8 cellular contexts compared by ENCODE assay signal in genomic region chr2:161160226-161161073, GRCh38. TPM values are rescaled to one million over a fixed set of nuclear protein-coding genes. Genes with fewer than 3 reads are reported as not detected.
DNase-seq lines count a peak whose midpoint lies in the region; ATAC-seq and TF ChIP-seq lines count a peak whose summit lies in the region.

Gene TANK (plus strand): TSS chr2:161160428. CDS start chr2:161179663, 19,235 bp downstream.

- H3K36me3 ChIP-seq in spleen, result peaks cover 0 to 19% (median 5%) of the 10 kb centered on the region in 6 donors

- DNase-seq in AG04449 (ENCODE audit: low read depth, low spot score) (peak; percentile 91), NCI-H226 (peak; percentile 93), WTC11 (ENCODE audit: low spot score) (peak; percentile 88), cardiac fibroblast (ENCODE audit: low read depth in 2 of 2) (peak; percentile 99), immature natural killer cell (peak; percentile 83 to 89 (median 85)), spleen (peak; percentile 98)

- intact Hi-C loops in spleen (cut with DNase I; ENCODE audit: low total_unique reads), result no loop called here

- H3K9me3 Mint-ChIP-seq in WTC11 (peaks cover 7% of the 10 kb centered on the region), immature natural killer cell (no peaks in the 10 kb centered on the region)

- H3K4me3 ChIP-seq in AG04449 (ENCODE audit: low read depth, low read length) (peak within 1 kb of the TSS; percentile 85), cardiac fibroblast (replicated peaks in 1 of 2; ENCODE audit: low read depth in 2 of 2, low read length in 2 of 2) (peak within 1 kb of the TSS; percentile 83 to 85), spleen (peak within 1 kb of the TSS; percentile 44 to 83 (median 74))

- POLR2A ChIA-PET in AG04449 (lab: Yijun Ruan, JAX), result no interaction called here
- POLR2A ChIA-PET in WTC11 (lab: Charles Lee), result interaction anchor here (0.7 kb wide), 1 partner anchor 146 kb away, joined by 5 read pairs; no protein-coding TSS in a partner anchor

- no peaks in the 10 kb centered on the region for H3K27me3 ChIP-seq in spleen (replicated peaks in 1 of 7)

- peaks cover 18% of the 10 kb centered on the region for H3K4me1 Mint-ChIP-seq in WTC11
- H3K4me1 Mint-ChIP-seq in immature natural killer cell, result peaks cover 38 to 65% of the 10 kb centered on the region in 2 donors

- CTCF ChIA-PET in AG04449 (lab: Yijun Ruan, JAX), result interaction anchor here (0.6 kb wide), 1 partner anchor 86 kb away, joined by 3 read pairs; no protein-coding TSS in a partner anchor
- CTCF ChIA-PET in WTC11 (lab: Charles Lee), result no interaction called here

- TF ChIP-seq CTCF in AG04449 (IDR thresholded peaks at IDR 0.05; ENCODE audit: insufficient read depth, low read length, missing control alignments), result no peak
- TF ChIP-seq CTCF in WTC11 (IDR thresholded peaks at IDR 0.05), result no peak
- no peak for TF ChIP-seq CTCF in cardiac fibroblast (IDR thresholded peaks at IDR 0.05; ENCODE audit: low read depth, low read length)
- no peak for TF ChIP-seq CTCF in spleen (IDR thresholded peaks at IDR 0.05 in 8 of 11, conservative IDR thresholded peaks at IDR 0.05 in 3 of 11)

- peak; percentile 83 for ATAC-seq in GM18873 (IDR thresholded peaks at IDR 0.05; ENCODE audit: low FRiP score, unreplicated experiment)
- peak; percentile 89 for ATAC-seq in HG03139 (IDR thresholded peaks at IDR 0.05; ENCODE audit: unreplicated experiment)
- peak; percentile 99 for ATAC-seq in WTC11

- H3K4me1 ChIP-seq in spleen, result peaks cover 36 to 59% (median 56%) of the 10 kb centered on the region in 6 donors

- peak; percentile 80 to 93 (median 88) for TF ChIP-seq POLR2A in spleen (IDR thresholded peaks at IDR 0.05)

- H3K9me3 ChIP-seq in spleen, result no peaks in the 10 kb centered on the region

- whole genome bisulfite sequencing in spleen, 5 donors, result 0 to 1% (median 0%) methylated on average over 50 of the region's 50 CpGs

- H3K36me3 Mint-ChIP-seq in WTC11, result peaks cover 6% of the 10 kb centered on the region
- peaks cover 0 to 7% (median 0%) of the 10 kb centered on the region in 3 donors for H3K36me3 Mint-ChIP-seq in immature natural killer cell

- H3K4me3 Mint-ChIP-seq in WTC11 (peak within 1 kb of the TSS; percentile 97), immature natural killer cell (peak within 1 kb of the TSS; percentile 99 to 100 (median 99))

- H3K27me3 Mint-ChIP-seq in WTC11 (ENCODE audit: low read depth) (no peaks in the 10 kb centered on the region), immature natural killer cell (ENCODE audit: low read depth in 3 of 3) (peaks cover 0 to 10% (median 6%) of the 10 kb centered on the region in 3 donors)

- peak within 1 kb of the TSS; percentile 89 to 100 (median 98) for H3K27ac ChIP-seq in spleen

- peak within 1 kb of the TSS; percentile 99 for H3K27ac Mint-ChIP-seq in WTC11
- peak within 1 kb of the TSS; percentile 96 to 100 (median 99) for H3K27ac Mint-ChIP-seq in immature natural killer cell

TF ChIP-seq in WTC11, 78 proteins besides CTCF, POLR2A, EP300 and RAD21 (continues in another document):
- TF ChIP-seq FOXK1 (CRISPR knock-in tag; IDR thresholded peaks at IDR 0.05) (peak; percentile 41), ZNF425 (CRISPR knock-in tag; conservative IDR thresholded peaks at IDR 0.05) (no peak), MAX (CRISPR knock-in tag; IDR thresholded peaks at IDR 0.05) (0 out of 2 replicates have a peak, but pooled peaks have one; percentile 11), ZNF532 (CRISPR knock-in tag; IDR thresholded peaks at IDR 0.05; ENCODE audit: borderline replicate concordance) (no peak), ZNF671 (CRISPR knock-in tag; IDR thresholded peaks at IDR 0.05) (peak; percentile 57; the same call in 1 of the 2 replicates), JAZF1 (CRISPR knock-in tag; IDR thresholded peaks at IDR 0.05) (no peak), TEAD1 (CRISPR knock-in tag; IDR thresholded peaks at IDR 0.05) (peak; percentile 67; the same call in 1 of the 2 replicates), MXD4 (CRISPR knock-in tag; IDR thresholded peaks at IDR 0.05; ENCODE audit: borderline replicate concordance) (no peak), NFE2L1 (CRISPR knock-in tag; IDR thresholded peaks at IDR 0.05) (peak; percentile 46; the same call in 1 of the 2 replicates), IRF2 (CRISPR knock-in tag; IDR thresholded peaks at IDR 0.05; ENCODE audit: borderline replicate concordance, low read depth) (no peak), ETV6 (CRISPR knock-in tag; IDR thresholded peaks at IDR 0.05) (0 out of 2 replicates have a peak, but pooled peaks have one; percentile 39), ZNF138 (CRISPR knock-in tag; conservative IDR thresholded peaks at IDR 0.05) (no peak), RELA (CRISPR knock-in tag; IDR thresholded peaks at IDR 0.05; ENCODE audit: borderline replicate concordance) (no peak), ATF2 (CRISPR knock-in tag; IDR thresholded peaks at IDR 0.05; ENCODE audit: borderline replicate concordance, low read depth) (no peak), ATF3 (CRISPR knock-in tag; conservative IDR thresholded peaks at IDR 0.05) (no peak), ATF1 (CRISPR knock-in tag; IDR thresholded peaks at IDR 0.05) (no peak), NR1H2 (CRISPR knock-in tag; IDR thresholded peaks at IDR 0.05) (no peak), NR2C2 (CRISPR knock-in tag; IDR thresholded peaks at IDR 0.05) (peak; percentile 77), JUN (CRISPR knock-in tag; IDR thresholded peaks at IDR 0.05) (0 out of 2 replicates have a peak, but pooled peaks have one; percentile 26)

RNA-seq across cellular contexts. Expression of gene TANK, which starts in this region (rescaled TPM):
- total RNA-seq in WTC11 (2021), result 16.7 to 24.5 TPM (median 22.3 TPM) in 3 replicates
- polyA plus RNA-seq in immature natural killer cell, result 10 to 100 TPM; 32.5 to 53.9 (median 44.7) TPM
- total RNA-seq in spleen, result 100 to 1,000 TPM in 6 of 7 donors, 10 to 100 TPM in 1; 84.6 to 152 (median 122) TPM
- polyA plus RNA-seq in spleen, result 10 to 100 TPM; 37.5 to 44.7 (median 44.4) TPM

Comparison
In these comparisons a context has a peak if more than half of its experiments do, and no peak if none do; other contexts are left out.
1. Peak in every context shown above with its lines: DNase-seq, ATAC-seq, H3K4me3 ChIP-seq and H3K27ac ChIP-seq.